In genomic region chr4:77073981-77074865, GRCh38 we compare ENCODE assay signal across 8 cellular contexts. TPM values are rescaled to one million over a fixed set of nuclear protein-coding genes. Genes with fewer than 3 reads are reported as not detected.
DNase-seq lines count a peak whose midpoint lies in the region; ATAC-seq, FAIRE-seq and TF ChIP-seq lines count a peak whose summit lies in the region.

No MANE protein-coding gene starts in this region.

- H3K27me3 ChIP-seq in IMR-90 (ENCODE audit: control insufficient read depth, insufficient read depth, low read length) = no peaks in the 10 kb centered on the region
- no peaks in the 10 kb centered on the region for H3K27me3 ChIP-seq in mucosa of stomach (ENCODE audit: control insufficient read depth, insufficient read depth, low read length)

- H3K9me3 ChIP-seq in IMR-90 (ENCODE audit: control insufficient read depth, insufficient read depth, low read length) (no peaks in the 10 kb centered on the region), mucosa of stomach (ENCODE audit: control insufficient read depth, low read length) (no peaks in the 10 kb centered on the region)

- TF ChIP-seq RAD21 in IMR-90 (IDR thresholded peaks at IDR 0.05; ENCODE audit: low read length) = no peak

- H3K9me3 Mint-ChIP-seq in type B pancreatic cell = no peaks in the 10 kb centered on the region

- CTCF ChIA-PET in IMR-90 (lab: Yijun Ruan, JAX) = interaction anchor here (1.3 kb wide), 1 partner anchor 129 kb away, joined by 4 read pairs; no protein-coding TSS in a partner anchor

- H3K27ac ChIP-seq in IMR-90 (ENCODE audit: insufficient read depth, low read length) = peak overlapping the region; percentile 6; the same call in 1 of the 2 replicates

- H4K20me1 ChIP-seq in IMR-90 (ENCODE audit: insufficient read depth, low read length) = peaks cover 59% of the 10 kb centered on the region

- no peak overlapping the region for H4K91ac ChIP-seq in IMR-90 (ENCODE audit: insufficient read depth, low read depth, low read length)

- H3K27ac Mint-ChIP-seq in type B pancreatic cell = no peak overlapping the region

- H2BK5ac ChIP-seq in IMR-90 (ENCODE audit: low read depth, low read length, poor library complexity, severe bottlenecking) = peak overlapping the region; percentile 58

- H3K4me3 ChIP-seq in AG10803 (ENCODE audit: low read length) (peak overlapping the region; percentile 88), IMR-90 (ENCODE audit: insufficient read depth, low read depth, low read length) (peak overlapping the region; percentile 58), choroid plexus epithelial cell (ENCODE audit: low read depth, low read length) (peak overlapping the region; percentile 84), mucosa of stomach (ENCODE audit: low read length) (peak overlapping the region; percentile 61)

- no peak overlapping the region for H2AFZ ChIP-seq in IMR-90 (replicated peaks; ENCODE audit: low read length, poor library complexity)

- no peak overlapping the region for H2BK15ac ChIP-seq in IMR-90 (ENCODE audit: low read depth, low read length)

- H2BK20ac ChIP-seq in IMR-90 (ENCODE audit: low read depth, low read length) = no peak overlapping the region

- H2BK120ac ChIP-seq in IMR-90 (ENCODE audit: low read depth, low read length) = no peak overlapping the region

- peak overlapping the region; percentile 43 for H2AK9ac ChIP-seq in IMR-90 (replicated peaks; ENCODE audit: low read depth, low read length, poor library complexity)

- DNase-seq in AG10803 (ENCODE audit: low read depth) = no peak
- no peak for DNase-seq in IMR-90
- no peak for DNase-seq in choroid plexus epithelial cell (ENCODE audit: low read depth)
- no peak for DNase-seq in urothelium cell line (ENCODE audit: low spot score)
- DNase-seq in type B pancreatic cell (ENCODE audit: extremely low spot score, unreplicated experiment) = no peak
- DNase-seq in activated CD4-positive, CD25-positive, alpha-beta regulatory T cell (lab: John Stamatoyannopoulos, UW) = no peak
- DNase-seq in cerebellar nuclear complex (lab: John Stamatoyannopoulos, UW) = no peak

- H3K27me3 Mint-ChIP-seq in type B pancreatic cell = peaks cover 2% of the 10 kb centered on the region

- no peak overlapping the region for H4K5ac ChIP-seq in IMR-90 (ENCODE audit: low read depth, low read length)

- H3K9me1 ChIP-seq in IMR-90 (ENCODE audit: insufficient read depth, low read length) = peaks cover 4% of the 10 kb centered on the region; the same call in 1 of the 2 replicates

- H2AK5ac ChIP-seq in IMR-90 (ENCODE audit: low read depth, low read length) = no peak overlapping the region

- TF ChIP-seq POLR2A in IMR-90 (IDR thresholded peaks at IDR 0.05; ENCODE audit: low read depth, low read length) = 0 out of 2 replicates have a peak, but pooled peaks have one; percentile 5

- TF ChIP-seq CTCF in AG10803 (conservative IDR thresholded peaks at IDR 0.05; ENCODE audit: low read length) (no peak), IMR-90 (conservative IDR thresholded peaks at IDR 0.05; ENCODE audit: low read depth, low read length) (no peak), choroid plexus epithelial cell (conservative IDR thresholded peaks at IDR 0.05; ENCODE audit: low read depth, low read length) (peak; percentile 1), type B pancreatic cell (conservative IDR thresholded peaks at IDR 0.05) (no peak)

- WGBS in IMR-90 (ENCODE audit: extremely low coverage in 2 of 2, insufficient read length in 1 of 2), 2 experiments = 8% methylated on average over 4 of the region's 12 CpGs; no CpG with 5 or more reads in 1 of the 2 experiments

- intact Hi-C loops in IMR-90 (cut with micrococcal nuclease) = loop anchor here (2.0 to 10.0 kb wide), 3 partner anchors 83 to 231 kb away; partner anchors contain the start of gene CCNG2

- no peak overlapping the region for H3K4ac ChIP-seq in IMR-90 (ENCODE audit: low read depth, low read length)

- BruUV-seq in IMR-90 (replicated peaks; lab: Mats Ljungman, UMichigan) = TSS peak; percentile 3

- H3K56ac ChIP-seq in IMR-90 (ENCODE audit: extremely low read depth, insufficient read depth, low read length) = peak overlapping the region; percentile 32; the same call in 1 of the 2 replicates

- peak overlapping the region; percentile 79 for H3K23ac ChIP-seq in IMR-90 (ENCODE audit: low read depth, low read length)

- no peak overlapping the region for H4K8ac ChIP-seq in IMR-90 (ENCODE audit: low read depth in 2 of 2, low read length in 2 of 2)

- no peak overlapping the region; the same call in 1 of the 2 replicates for H3K18ac ChIP-seq in IMR-90 (ENCODE audit: low read depth, low read length)

- no peak overlapping the region for H3K4me3 Mint-ChIP-seq in type B pancreatic cell

- H3K4me1 ChIP-seq in IMR-90 (ENCODE audit: control insufficient read depth, insufficient read depth, low read length) (peaks cover 2% of the 10 kb centered on the region; the same call in 1 of the 2 replicates), mucosa of stomach (ENCODE audit: control insufficient read depth, insufficient read depth, low read length) (peaks cover 23% of the 10 kb centered on the region)

- H3K9ac ChIP-seq in IMR-90 (ENCODE audit: low read depth, low read length) (peak overlapping the region; percentile 92), mucosa of stomach (ENCODE audit: low read length) (peak overlapping the region; percentile 83)

- H3K4me2 ChIP-seq in IMR-90 (ENCODE audit: low read depth, low read length) = peak overlapping the region; percentile 87

- ATAC-seq in IMR-90 (ENCODE audit: low read depth) = no peak

- dilution Hi-C loops in IMR-90 (cut with HindIII; ENCODE audit: low sequenced_read_pairs, unreplicated experiment) = no loop called here

- H3K36me3 ChIP-seq in IMR-90 (ENCODE audit: control insufficient read depth, insufficient read depth, low read length) = 0 out of 2 replicates have a peak, but pooled peaks cover 1% of the 10 kb centered on the region
- no peaks in the 10 kb centered on the region for H3K36me3 ChIP-seq in mucosa of stomach (ENCODE audit: control insufficient read depth, insufficient read depth, low read length)

- peaks cover 6 to 38% of the 10 kb centered on the region in 2 experiments for H3K79me1 ChIP-seq in IMR-90 (ENCODE audit: low read depth in 1 of 2, low read length in 2 of 2)

- FAIRE-seq in urothelium cell line (lab: Jason Lieb, UNC) = no peak

- no peaks in the 10 kb centered on the region for H3K36me3 Mint-ChIP-seq in type B pancreatic cell

- in situ Hi-C loops in IMR-90 (cut with MboI; ENCODE audit: low sequenced_read_pairs) = loop anchor here (5.0 kb wide), 1 partner anchor 98 kb away; no protein-coding TSS in a partner anchor

- H3K4me1 Mint-ChIP-seq in type B pancreatic cell (ENCODE audit: unreplicated experiment) = peaks cover 20% of the 10 kb centered on the region

- H3K14ac ChIP-seq in IMR-90 (replicated peaks; ENCODE audit: low read depth, low read length) = peak overlapping the region; percentile 42

- POLR2A ChIA-PET in IMR-90 (lab: Charles Lee; ENCODE audit: unreplicated experiment) = interaction anchor here (0.6 to 1.0 kb wide), 2 partner anchors 125 to 242 kb away, joined by 3 to 4 read pairs; partner anchors contain the start of gene SEPTIN11

TF ChIP-seq in IMR-90, 13 proteins besides CTCF, POLR2A, EP300 and RAD21:
- TF ChIP-seq CEBPB (IDR thresholded peaks at IDR 0.05; ENCODE audit: low read depth, low read length) (peak; percentile 89), BHLHE40 (IDR thresholded peaks at IDR 0.05; ENCODE audit: low read depth, low read length) (no peak)

RNA-seq across cellular contexts. Expression of gene CCNI, which starts 1.6 kb away (rescaled TPM):
- 98.6 and 100 TPM in 2 replicates for total RNA-seq in IMR-90 (2012; rRNA removed)
- 66.8 and 70.1 TPM in 2 replicates for polyA plus RNA-seq in IMR-90 (2012; rRNA removed)
- 30.2 and 39.5 TPM in 2 replicates for polyA plus RNA-seq in IMR-90 (2012; cell fraction: cytosol; rRNA removed)
- polyA plus RNA-seq in IMR-90 (2012; cell fraction: nucleus; rRNA removed; ENCODE audit: low replicate concordance) = 11.4 and 41.8 TPM in 2 replicates
- total RNA-seq in type B pancreatic cell (ENCODE audit: low replicate concordance) = 220 and 270 TPM in 2 replicates
